In genomic region chr12:39807043-39807442, GRCh38 we compare ENCODE assay signal across 10 cellular contexts.
A peak's percentile ranks its signal among the peaks of the same experiment; 100 is the strongest.
DNase-seq lines count a peak whose midpoint lies in the region; ATAC-seq and TF ChIP-seq lines count a peak whose summit lies in the region.
"Had no signal": no experiment of that assay in that cellular context is flagged by ENCODE, and none has a peak within 500 bp of the region (broad histone marks: within the 10 kb centered on the region; RNA-seq: fewer than 3 reads in every experiment).

No MANE protein-coding gene starts in this region.

- peaks cover 1% of the 10 kb centered on the region for H3K36me3 Mint-ChIP-seq in chondrocyte (ENCODE audit: low read depth)
- H3K36me3 Mint-ChIP-seq in naive thymus-derived CD4-positive, alpha-beta T cell: no peaks in the 10 kb centered on the region

- H3K27me3 ChIP-seq in MG63: no peaks in the 10 kb centered on the region
- no peaks in the 10 kb centered on the region for H3K27me3 ChIP-seq in naive thymus-derived CD4-positive, alpha-beta T cell (ENCODE audit: control insufficient read depth in 2 of 2, insufficient read depth in 2 of 2, low read length in 2 of 2)

- no peaks in the 10 kb centered on the region for H3K27me3 Mint-ChIP-seq in chondrocyte (ENCODE audit: low read depth)
- no peaks in the 10 kb centered on the region for H3K27me3 Mint-ChIP-seq in naive thymus-derived CD4-positive, alpha-beta T cell

- H3K27ac ChIP-seq in 22Rv1: no peak overlapping the region
- no peak overlapping the region for H3K27ac ChIP-seq in naive thymus-derived CD4-positive, alpha-beta T cell (ENCODE audit: low read depth, low read length)

- no peaks in the 10 kb centered on the region for H3K9me3 ChIP-seq in MG63
- no peaks in the 10 kb centered on the region for H3K9me3 ChIP-seq in naive thymus-derived CD4-positive, alpha-beta T cell (ENCODE audit: control insufficient read depth in 2 of 3, low read length in 3 of 3)

- DNase-seq in MG63 (peak; percentile 9), chondrocyte (ENCODE audit: low spot score) (no peak), NCI-H1092 (lab: John Stamatoyannopoulos, UW) (no peak), RPMI8226 (no peak)
- no peak for DNase-seq in naive thymus-derived CD4-positive, alpha-beta T cell
- DNase-seq: DMS79 treated with DMSO at 0.1 percent for 48 hours had no signal

- peak; percentile 78 for ATAC-seq in GM18907 (IDR thresholded peaks at IDR 0.05; ENCODE audit: unreplicated experiment)
- no peak for ATAC-seq in GM21619 (IDR thresholded peaks at IDR 0.05; ENCODE audit: unreplicated experiment)
- ATAC-seq in naive thymus-derived CD4-positive, alpha-beta T cell: no peak

- no peaks in the 10 kb centered on the region for H3K36me3 ChIP-seq in MG63
- H3K36me3 ChIP-seq in naive thymus-derived CD4-positive, alpha-beta T cell (ENCODE audit: control insufficient read depth in 2 of 3, insufficient read depth in 3 of 3, low read length in 3 of 3): no peaks in the 10 kb centered on the region

- intact Hi-C loops in naive thymus-derived CD4-positive, alpha-beta T cell (cut with micrococcal nuclease): no loop called here

- H3K9me3 Mint-ChIP-seq in chondrocyte (ENCODE audit: low read depth): peaks cover 11% of the 10 kb centered on the region
- H3K9me3 Mint-ChIP-seq in naive thymus-derived CD4-positive, alpha-beta T cell: peaks cover 0 to 23% (median 3%) of the 10 kb centered on the region in 11 donors

- POLR2A ChIA-PET in naive thymus-derived CD4-positive, alpha-beta T cell (lab: Charles Lee): no interaction called here

- no peak overlapping the region for H3K4me3 ChIP-seq in MG63
- no peak overlapping the region for H3K4me3 ChIP-seq in naive thymus-derived CD4-positive, alpha-beta T cell (ENCODE audit: low read length)
- H3K4me3 ChIP-seq: lung had no signal

- no peaks in the 10 kb centered on the region for H3K4me1 Mint-ChIP-seq in chondrocyte (ENCODE audit: low read depth)
- no peaks in the 10 kb centered on the region for H3K4me1 Mint-ChIP-seq in naive thymus-derived CD4-positive, alpha-beta T cell

- CTCF ChIA-PET in naive thymus-derived CD4-positive, alpha-beta T cell (lab: Charles Lee): no interaction called here

- H3K4me3 Mint-ChIP-seq in chondrocyte (ENCODE audit: unreplicated experiment): no peak overlapping the region
- no peak overlapping the region for H3K4me3 Mint-ChIP-seq in naive thymus-derived CD4-positive, alpha-beta T cell

- TF ChIP-seq CTCF in 22Rv1 (IDR thresholded peaks at IDR 0.05): peak; percentile 53
- peak; percentile 36 for TF ChIP-seq CTCF in chondrocyte (IDR thresholded peaks at IDR 0.05)

- no peaks in the 10 kb centered on the region for H3K4me1 ChIP-seq in naive thymus-derived CD4-positive, alpha-beta T cell (ENCODE audit: control insufficient read depth in 2 of 2, insufficient read depth in 2 of 2, low read length in 2 of 2)

- no peak overlapping the region for H3K27ac Mint-ChIP-seq in chondrocyte (ENCODE audit: unreplicated experiment)
- no peak overlapping the region for H3K27ac Mint-ChIP-seq in naive thymus-derived CD4-positive, alpha-beta T cell
